Comparison of ENCODE assay signal across 29 cellular contexts in genomic region chr3:194118920-194119319, GRCh38. TPM values are rescaled to one million over a fixed set of nuclear protein-coding genes. Genes with fewer than 3 reads are reported as not detected.
"Had no signal": no experiment of that assay in that cellular context is flagged by ENCODE, and none has a peak within 500 bp of the region (broad histone marks: within the 10 kb centered on the region; RNA-seq: fewer than 3 reads in every experiment).

No MANE protein-coding gene starts in this region.

- H3K27ac ChIP-seq: colonic mucosa, epithelial cell of prostate, gastrocnemius medialis, hepatocyte, ovary, suprapubic skin, transverse colon, upper lobe of right lung, vagina had no signal

- DNase-seq: colonic mucosa; effector CD8-positive, alpha-beta T cell; endodermal cell; foreskin fibroblast; gastrocnemius medialis; head of caudate nucleus; kidney; mesendoderm; midbrain; naive thymus-derived CD4-positive, alpha-beta T cell; occipital lobe; ovary; posterior cingulate gyrus; stimulated activated CD4-positive, alpha-beta T cell treated with anti-CD3 and anti-CD28 coated beads, Interleukin-12 subunit alpha, Interleukin-12 subunit beta, amount 100 ng/mL, for 4 hours; stimulated activated CD4-positive, alpha-beta T cell treated with anti-CD3 and anti-CD28 coated beads, Interleukin-1b, Interleukin-23, amount 100 ng/mL, for 48 hours; stimulated activated CD4-positive, alpha-beta T cell treated with anti-CD3 and anti-CD28 coated beads, Interleukin-4, amount 100 ng/mL, for 1 hour; stimulated activated CD8-positive, alpha-beta memory T cell treated with anti-CD3 and anti-CD28 coated beads, Interleukin-4, amount 100 ng/mL, for 48 hours; stimulated activated naive CD4-positive, alpha-beta T cell; stimulated activated naive CD8-positive, alpha-beta T cell treated with anti-CD3 and anti-CD28 coated beads, Interleukin-15, amount 100 ng/mL, for 72 hours; transverse colon; upper lobe of right lung had no signal

- H3K9me3 ChIP-seq: colonic mucosa, gastrocnemius medialis, ovary, suprapubic skin, transverse colon, upper lobe of right lung, vagina had no signal

- H3K36me3 ChIP-seq: colonic mucosa, gastrocnemius medialis, ovary, suprapubic skin, transverse colon, upper lobe of right lung, vagina had no signal

- H3K27me3 ChIP-seq: colonic mucosa, gastrocnemius medialis, hepatocyte, ovary, transverse colon, upper lobe of right lung, vagina had no signal

- H2AFZ ChIP-seq: hepatocyte had no signal

- H3K4me1 ChIP-seq: gastrocnemius medialis, suprapubic skin, upper lobe of right lung, vagina had no signal

- H3K4me3 ChIP-seq: colonic mucosa, gastrocnemius medialis, hepatocyte, ovary, smooth muscle cell, suprapubic skin, transverse colon, upper lobe of right lung, vagina had no signal

- FAIRE-seq: kidney had no signal

- ATAC-seq: esophagus mucosa; gastrocnemius medialis; left lobe of liver; naive thymus-derived CD4-positive, alpha-beta T cell; sciatic nerve; stimulated activated naive CD8-positive, alpha-beta T cell treated with anti-CD3 and anti-CD28 coated beads, Interleukin-15, amount 100 ng/mL, for 72 hours; upper lobe of right lung had no signal

- H3K79me2 ChIP-seq: hepatocyte had no signal

- H3K4me2 ChIP-seq: hepatocyte, smooth muscle cell had no signal

RNA-seq across cellular contexts. Expression of gene HES1, which starts 17.0 kb away (rescaled TPM):
- polyA plus RNA-seq: naive thymus-derived CD4-positive, alpha-beta T cell had no signal
